Comparison of ENCODE assay signal across 8 cellular contexts in the genomic region with DNA sequence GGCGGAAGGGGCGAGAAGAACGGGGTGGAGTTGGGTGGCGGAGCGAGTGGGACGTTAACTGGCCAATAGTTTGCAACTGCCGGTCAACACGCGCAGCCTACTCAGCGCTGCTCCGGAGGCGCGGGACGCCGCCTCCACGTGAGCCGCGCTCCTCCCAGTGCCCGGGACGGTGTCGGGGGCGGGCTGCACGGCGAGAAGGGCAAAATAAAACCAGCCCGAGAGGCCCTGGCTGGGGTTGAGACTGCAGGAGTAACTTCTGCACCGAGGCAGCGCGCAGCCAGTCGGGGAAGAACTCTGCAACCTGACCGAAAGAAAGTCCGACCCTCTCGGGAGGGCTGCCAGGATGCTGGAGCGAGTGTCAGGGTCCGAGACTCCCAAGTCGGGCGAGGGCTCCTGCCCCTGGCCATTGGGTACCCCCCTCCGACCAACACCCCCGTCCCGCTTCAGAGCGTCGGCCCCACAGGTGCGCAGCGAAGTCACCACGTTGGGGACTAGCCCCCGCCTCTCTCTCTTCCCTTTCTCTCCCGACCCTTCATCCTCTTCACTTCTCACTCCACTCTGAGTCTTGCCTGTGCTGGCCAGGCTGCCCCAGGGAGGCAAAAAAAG. TPM values are rescaled to one million over a fixed set of nuclear protein-coding genes. Genes with fewer than 3 reads are reported as not detected.
A peak's percentile ranks its signal among the peaks of the same experiment; 100 is the strongest.
DNase-seq lines count a peak whose midpoint lies in the region; ATAC-seq, FAIRE-seq and TF ChIP-seq lines count a peak whose summit lies in the region.

No MANE protein-coding gene starts in this region.

- H3K4me1 Mint-ChIP-seq in activated T-cell treated with anti-CD3 and anti-CD28 coated beads, Interleukin-2, amount 50 U/mL, for 4 hours (ENCODE audit: low read depth) = peaks cover 3% of the 10 kb centered on the region
- peaks cover 0 to 11% (median 2%) of the 10 kb centered on the region in 4 donors for H3K4me1 Mint-ChIP-seq in naive thymus-derived CD8-positive, alpha-beta T cell

- H3K27ac Mint-ChIP-seq in naive thymus-derived CD8-positive, alpha-beta T cell = no peak overlapping the region

- H3K4me3 Mint-ChIP-seq in activated T-cell treated with anti-CD3 and anti-CD28 coated beads, Interleukin-2, amount 50 U/mL, for 4 hours = no peak overlapping the region
- peak overlapping the region in 4 of 10 donors; percentile 25 to 62 (median 31) for H3K4me3 Mint-ChIP-seq in naive thymus-derived CD8-positive, alpha-beta T cell

- FAIRE-seq in pancreas (lab: Jason Lieb, UNC) = no peak

- no peaks in the 10 kb centered on the region for H3K36me3 ChIP-seq in pancreas

- H3K4me1 ChIP-seq in pancreas = no peaks in the 10 kb centered on the region

- no peaks in the 10 kb centered on the region for H3K9me3 Mint-ChIP-seq in activated T-cell treated with anti-CD3 and anti-CD28 coated beads, Interleukin-2, amount 50 U/mL, for 4 hours
- H3K9me3 Mint-ChIP-seq in naive thymus-derived CD8-positive, alpha-beta T cell = peaks cover 0 to 18% (median 11%) of the 10 kb centered on the region in 9 donors

- WGBS in pancreas, 2 donors = 2% methylated on average over 43 to 46 of the region's 46 CpGs

- no peak overlapping the region for H3K27ac ChIP-seq in pancreas

- no peaks in the 10 kb centered on the region for H3K9me3 ChIP-seq in pancreas

- TF ChIP-seq CTCF in pancreas (IDR thresholded peaks at IDR 0.05) = no peak

- peaks cover 0 to 27% (median 9%) of the 10 kb centered on the region in 4 donors for H3K27me3 ChIP-seq in pancreas

- ATAC-seq in pancreas = peak in 3 of 4 donors; percentile 79 to 89 (median 81)
- no peak for ATAC-seq in activated T-cell treated with anti-CD3 and anti-CD28 coated beads, Interleukin-2, amount 50 U/mL, for 4 hours
- ATAC-seq in naive thymus-derived CD8-positive, alpha-beta T cell = no peak

- intact Hi-C loops in pancreas (cut with DNase I) = no loop called here

- H3K4me3 ChIP-seq in pancreas = peak overlapping the region; percentile 8 to 46 (median 24)

- DNase-seq in DMS 273 (lab: John Stamatoyannopoulos, UW; ENCODE audit: unreplicated experiment) (peak; percentile 85), NCI-H774 (lab: John Stamatoyannopoulos, UW) (peak; percentile 65), glomerular visceral epithelial cell (ENCODE audit: extremely low spot score) (peak; percentile 35), pancreas (peak in 2 of 6 donors; percentile 56 to 63), cortex of kidney (lab: John Stamatoyannopoulos, UW) (no peak), UCSD-AML1 (lab: John Stamatoyannopoulos, UW; ENCODE audit: unreplicated experiment) (no peak)
- DNase-seq in activated T-cell treated with anti-CD3 and anti-CD28 coated beads, Interleukin-2, amount 50 U/mL, for 4 hours = no peak
- no peak for DNase-seq in naive thymus-derived CD8-positive, alpha-beta T cell

- POLR2A ChIA-PET in naive thymus-derived CD8-positive, alpha-beta T cell (lab: Charles Lee) = no interaction called here

- H3K27me3 Mint-ChIP-seq in activated T-cell treated with anti-CD3 and anti-CD28 coated beads, Interleukin-2, amount 50 U/mL, for 4 hours (ENCODE audit: low read depth) = peaks cover 20% of the 10 kb centered on the region
- H3K27me3 Mint-ChIP-seq in naive thymus-derived CD8-positive, alpha-beta T cell = peaks cover 17 to 35% (median 19%) of the 10 kb centered on the region in 5 donors

- no peaks in the 10 kb centered on the region for H3K36me3 Mint-ChIP-seq in activated T-cell treated with anti-CD3 and anti-CD28 coated beads, Interleukin-2, amount 50 U/mL, for 4 hours (ENCODE audit: insufficient read depth)
- peaks cover 0 to 7% (median 6%) of the 10 kb centered on the region in 3 donors for H3K36me3 Mint-ChIP-seq in naive thymus-derived CD8-positive, alpha-beta T cell

RNA-seq across cellular contexts. Expression of a gene that starts 25.1 kb away (rescaled TPM):
- under 1 TPM in 2 of 6 donors, not detected in 4; 0.12 to 0.19 TPM for total RNA-seq in pancreas
- polyA plus RNA-seq in pancreas = under 1 TPM in 1 of 2 donors, not detected in 1; 0.02 TPM
- total RNA-seq in activated T-cell treated with anti-CD3 and anti-CD28 coated beads, Interleukin-2, amount 50 U/mL, for 4 hours = not detected
- total RNA-seq in naive thymus-derived CD8-positive, alpha-beta T cell = not detected
- polyA plus RNA-seq in naive thymus-derived CD8-positive, alpha-beta T cell = not detected

Comparison
In these comparisons a context has a peak if more than half of its experiments do, and no peak if none do; other contexts are left out.
1. DNase-seq: peak in DMS 273 (single experiment), NCI-H774 (single experiment) and glomerular visceral epithelial cell (single experiment); none in activated T-cell treated with anti-CD3 and anti-CD28 coated beads, Interleukin-2, amount 50 U/mL, for 4 hours (single experiment), naive thymus-derived CD8-positive, alpha-beta T cell (0 of 10), cortex of kidney (single experiment) and UCSD-AML1 (single experiment).
2. ATAC-seq: peak in pancreas (3 of 4); none in activated T-cell treated with anti-CD3 and anti-CD28 coated beads, Interleukin-2, amount 50 U/mL, for 4 hours (0 of 2) and naive thymus-derived CD8-positive, alpha-beta T cell (0 of 2).